8 cellular contexts compared by ENCODE assay signal in the genomic region with DNA sequence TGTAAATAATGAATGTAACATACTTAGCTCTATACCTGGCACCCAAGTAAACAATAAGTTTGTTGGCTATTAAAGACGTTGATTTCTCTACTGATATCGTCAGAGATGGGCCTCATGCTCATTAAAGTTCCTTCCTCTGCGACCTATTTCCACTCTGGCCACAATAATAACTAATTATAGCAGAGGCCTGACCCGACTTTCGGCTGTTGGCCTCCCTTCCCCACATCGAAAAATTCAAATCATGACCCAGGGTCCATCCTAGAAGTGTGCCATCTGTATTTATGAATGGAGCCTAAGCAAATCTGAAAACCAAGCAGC. TPM values are rescaled to one million over a fixed set of nuclear protein-coding genes. Genes with fewer than 3 reads are reported as not detected.
DNase-seq lines count a peak whose midpoint lies in the region; ATAC-seq, FAIRE-seq and TF ChIP-seq lines count a peak whose summit lies in the region.

No MANE protein-coding gene starts in this region.

- no peak for TF ChIP-seq POLR2A in suprapubic skin (IDR thresholded peaks at IDR 0.05)

- peak overlapping the region; percentile 87 for H3K27ac Mint-ChIP-seq in T-helper 1 cell treated with Interleukin-12 subunit alpha and Interleukin-12 subunit beta and Interleukin-4 antibody, amounts not matched to agents 30 μg/mL and 1 μg/mL, for 36 hours
- peak overlapping the region; percentile 98 for H3K27ac Mint-ChIP-seq in activated naive CD8-positive, alpha-beta T cell treated with anti-CD3 and anti-CD28 coated beads, Interleukin-2, amount 10 ng/mL, durations not matched to agents 7 days and 5 days

- H3K9me1 ChIP-seq in keratinocyte (ENCODE audit: control insufficient read depth, extremely low read depth, insufficient read depth, low read length): no peaks in the 10 kb centered on the region

- H3K4me2 ChIP-seq in keratinocyte (ENCODE audit: control insufficient read depth, extremely low read depth, insufficient read depth, low read depth, low read length): peak overlapping the region; percentile 66

- peak overlapping the region; percentile 96 for H3K4me3 Mint-ChIP-seq in T-helper 1 cell treated with Interleukin-12 subunit alpha and Interleukin-12 subunit beta and Interleukin-4 antibody, amounts not matched to agents 30 μg/mL and 1 μg/mL, for 36 hours
- peak overlapping the region; percentile 99 for H3K4me3 Mint-ChIP-seq in activated naive CD8-positive, alpha-beta T cell treated with anti-CD3 and anti-CD28 coated beads, Interleukin-2, amount 10 ng/mL, durations not matched to agents 7 days and 5 days

- peak overlapping the region; percentile 1 for H3K27ac ChIP-seq in keratinocyte (ENCODE audit: control insufficient read depth, insufficient read depth, low read length)
- H3K27ac ChIP-seq in suprapubic skin: peak overlapping the region; percentile 81

- peaks cover 17% of the 10 kb centered on the region for H3K4me1 Mint-ChIP-seq in T-helper 1 cell treated with Interleukin-12 subunit alpha and Interleukin-12 subunit beta and Interleukin-4 antibody, amounts not matched to agents 30 μg/mL and 1 μg/mL, for 36 hours (ENCODE audit: low read depth)
- peaks cover 16% of the 10 kb centered on the region for H3K4me1 Mint-ChIP-seq in activated naive CD8-positive, alpha-beta T cell treated with anti-CD3 and anti-CD28 coated beads, Interleukin-2, amount 10 ng/mL, durations not matched to agents 7 days and 5 days

- H3K36me3 ChIP-seq in keratinocyte (ENCODE audit: control insufficient read depth in 2 of 2, extremely low read depth in 1 of 2, insufficient read depth in 2 of 2, low read length in 2 of 2) (no peaks in the 10 kb centered on the region), suprapubic skin (no peaks in the 10 kb centered on the region)

- H4K20me1 ChIP-seq in keratinocyte (ENCODE audit: control insufficient read depth, extremely low read depth, insufficient read depth, low read length): no peaks in the 10 kb centered on the region

- WGBS in suprapubic skin: 4% methylated on average over 6 of the region's 6 CpGs

- peak overlapping the region; percentile 84 for H3K9ac ChIP-seq in keratinocyte (ENCODE audit: control insufficient read depth, extremely low read depth, insufficient read depth, low read length)

- no peak for TF ChIP-seq EP300 in suprapubic skin (IDR thresholded peaks at IDR 0.05)

- H3K4me1 ChIP-seq in keratinocyte (ENCODE audit: control insufficient read depth, extremely low read depth, insufficient read depth, low read length) (peaks cover 9% of the 10 kb centered on the region), suprapubic skin (peaks cover 18% of the 10 kb centered on the region)

- DNase-seq in T-helper 1 cell (no peak), keratinocyte (ENCODE audit: low read depth, low spot score) (no peak), suprapubic skin (ENCODE audit: low spot score in 2 of 2) (no peak), kidney tubule cell (ENCODE audit: low spot score) (no peak), DMS153 (lab: John Stamatoyannopoulos, UW) (no peak)
- no peak for DNase-seq in activated naive CD8-positive, alpha-beta T cell treated with anti-CD3 and anti-CD28 coated beads, Interleukin-2, amount 10 ng/mL, durations not matched to agents 7 days and 5 days

- H2AFZ ChIP-seq in keratinocyte (ENCODE audit: control insufficient read depth, low read length): peak overlapping the region; percentile 63

- H3K27me3 Mint-ChIP-seq in T-helper 1 cell treated with Interleukin-12 subunit alpha and Interleukin-12 subunit beta and Interleukin-4 antibody, amounts not matched to agents 30 μg/mL and 1 μg/mL, for 36 hours (ENCODE audit: low read depth): no peaks in the 10 kb centered on the region
- H3K27me3 Mint-ChIP-seq in activated naive CD8-positive, alpha-beta T cell treated with anti-CD3 and anti-CD28 coated beads, Interleukin-2, amount 10 ng/mL, durations not matched to agents 7 days and 5 days: no peaks in the 10 kb centered on the region

- no peaks in the 10 kb centered on the region for H3K9me3 Mint-ChIP-seq in T-helper 1 cell treated with Interleukin-12 subunit alpha and Interleukin-12 subunit beta and Interleukin-4 antibody, amounts not matched to agents 30 μg/mL and 1 μg/mL, for 36 hours
- H3K9me3 Mint-ChIP-seq in activated naive CD8-positive, alpha-beta T cell treated with anti-CD3 and anti-CD28 coated beads, Interleukin-2, amount 10 ng/mL, durations not matched to agents 7 days and 5 days: no peaks in the 10 kb centered on the region

- no peaks in the 10 kb centered on the region for H3K9me3 ChIP-seq in keratinocyte (ENCODE audit: control insufficient read depth, low read depth, low read length)
- H3K9me3 ChIP-seq in suprapubic skin: no peaks in the 10 kb centered on the region

- peaks cover 12% of the 10 kb centered on the region for H3K36me3 Mint-ChIP-seq in T-helper 1 cell treated with Interleukin-12 subunit alpha and Interleukin-12 subunit beta and Interleukin-4 antibody, amounts not matched to agents 30 μg/mL and 1 μg/mL, for 36 hours (ENCODE audit: low read depth)
- peaks cover 6% of the 10 kb centered on the region for H3K36me3 Mint-ChIP-seq in activated naive CD8-positive, alpha-beta T cell treated with anti-CD3 and anti-CD28 coated beads, Interleukin-2, amount 10 ng/mL, durations not matched to agents 7 days and 5 days

- H3K27me3 ChIP-seq in keratinocyte (ENCODE audit: control insufficient read depth, extremely low read depth, insufficient read depth, low read length) (no peaks in the 10 kb centered on the region), suprapubic skin (no peaks in the 10 kb centered on the region)

- no peak for ATAC-seq in activated naive CD8-positive, alpha-beta T cell treated with anti-CD3 and anti-CD28 coated beads, Interleukin-2, amount 10 ng/mL, durations not matched to agents 7 days and 5 days (ENCODE audit: low read depth)
- ATAC-seq in HG02885 (IDR thresholded peaks at IDR 0.05; ENCODE audit: poor library complexity, unreplicated experiment): no peak

- dilution Hi-C loops in keratinocyte (cut with MboI; ENCODE audit: extremely low pct_ligation_motif_present, low sequenced_read_pairs): no loop called here

- no peak for FAIRE-seq in keratinocyte (lab: Jason Lieb, UNC)

- TF ChIP-seq CTCF in keratinocyte (optimal IDR thresholded peaks at IDR 0.05 in 1 of 3, IDR thresholded peaks at IDR 0.05 in 1 of 3, conservative IDR thresholded peaks at IDR 0.05 in 1 of 3; ENCODE audit: extremely low read depth in 1 of 3, insufficient read depth in 2 of 3, low read length in 3 of 3): no peak
- TF ChIP-seq CTCF in suprapubic skin (IDR thresholded peaks at IDR 0.05): no peak

- POLR2A ChIA-PET in activated naive CD8-positive, alpha-beta T cell treated with anti-CD3 and anti-CD28 coated beads, Interleukin-2, amount 10 ng/mL, durations not matched to agents 7 days and 5 days (lab: Charles Lee): interaction anchor here (0.6 to 1.6 kb wide), 2 partner anchors 41 to 46 kb away, joined by 3 to 5 read pairs; a partner anchor contains a TSS

- peak overlapping the region; percentile 74 to 96 (median 79) for H3K4me3 ChIP-seq in keratinocyte (ENCODE audit: control insufficient read depth in 2 of 3, extremely low read depth in 1 of 3, insufficient read depth in 2 of 3, low read depth in 1 of 3, low read length in 3 of 3)
- peak overlapping the region; percentile 87 for H3K4me3 ChIP-seq in suprapubic skin

- H3K79me2 ChIP-seq in keratinocyte (ENCODE audit: control insufficient read depth, insufficient read depth, low read length): peaks cover 2% of the 10 kb centered on the region

RNA-seq across cellular contexts. Expression of a gene that starts 0.3 kb away (rescaled TPM):
- 10 to 100 TPM in 1 of 2 experiments, 1 to 10 TPM in 1; 9.9 to 10.2 TPM for total RNA-seq in activated naive CD8-positive, alpha-beta T cell treated with anti-CD3 and anti-CD28 coated beads, Interleukin-2, amount 10 ng/mL, durations not matched to agents 7 days and 5 days
- 8.4 to 11.3 TPM (median 10.0 TPM) in 3 replicates for polyA plus RNA-seq in keratinocyte
- polyA plus RNA-seq in keratinocyte (2011; ENCODE audit: low read depth): 2.9 TPM
- 4.7 and 9.5 TPM in 2 replicates for polyA plus RNA-seq in keratinocyte (2011; cell fraction: cytosol; rRNA removed)
- 14.9 and 20.0 TPM in 2 replicates for polyA plus RNA-seq in keratinocyte (2011; cell fraction: nucleus; rRNA removed)
- polyA plus RNA-seq in keratinocyte (2012; ENCODE audit: low replicate concordance): 3.4 and 6.1 TPM in 2 replicates
- 4.9 to 19.3 TPM (median 17.0 TPM) in 3 replicates for polyA minus RNA-seq in keratinocyte
- 13.0 TPM for polyA minus RNA-seq in keratinocyte (2011; cell fraction: cytosol; rRNA and poly(A)+ RNA removed)
- 5.7 and 12.1 TPM in 2 replicates for polyA minus RNA-seq in keratinocyte (2011; cell fraction: nucleus; rRNA and poly(A)+ RNA removed)
- total RNA-seq in suprapubic skin: 10 to 100 TPM; 22.8 to 43.9 (median 26.0) TPM

RNA-seq across cellular contexts. Expression of a gene that starts 31.2 kb away (rescaled TPM):
- total RNA-seq in activated naive CD8-positive, alpha-beta T cell treated with anti-CD3 and anti-CD28 coated beads, Interleukin-2, amount 10 ng/mL, durations not matched to agents 7 days and 5 days: not detected
- polyA plus RNA-seq in keratinocyte: not detected in 3 replicates
- not detected for polyA plus RNA-seq in keratinocyte (2011; ENCODE audit: low read depth)
- polyA plus RNA-seq in keratinocyte (2011; cell fraction: cytosol; rRNA removed): not detected in 2 replicates
- polyA plus RNA-seq in keratinocyte (2011; cell fraction: nucleus; rRNA removed): not detected in 2 replicates
- polyA plus RNA-seq in keratinocyte (2012; ENCODE audit: low replicate concordance): not detected in 2 replicates
- not detected in 3 replicates for polyA minus RNA-seq in keratinocyte
- not detected for polyA minus RNA-seq in keratinocyte (2011; cell fraction: cytosol; rRNA and poly(A)+ RNA removed)
- not detected in 2 replicates for polyA minus RNA-seq in keratinocyte (2011; cell fraction: nucleus; rRNA and poly(A)+ RNA removed)
- total RNA-seq in suprapubic skin: not detected

RNA-seq across cellular contexts. Expression of a gene that starts 41.2 kb away (rescaled TPM):
- 10 to 100 TPM; 13.0 to 15.2 TPM for total RNA-seq in activated naive CD8-positive, alpha-beta T cell treated with anti-CD3 and anti-CD28 coated beads, Interleukin-2, amount 10 ng/mL, durations not matched to agents 7 days and 5 days
- 18.3 to 31.0 TPM (median 25.2 TPM) in 3 replicates for polyA plus RNA-seq in keratinocyte
- 29.8 TPM for polyA plus RNA-seq in keratinocyte (2011; ENCODE audit: low read depth)
- 16.1 and 19.7 TPM in 2 replicates for polyA plus RNA-seq in keratinocyte (2011; cell fraction: cytosol; rRNA removed)
- 30.6 and 32.1 TPM in 2 replicates for polyA plus RNA-seq in keratinocyte (2011; cell fraction: nucleus; rRNA removed)
- polyA plus RNA-seq in keratinocyte (2012; ENCODE audit: low replicate concordance): 23.7 and 28.9 TPM in 2 replicates
- polyA minus RNA-seq in keratinocyte: 6.6 to 17.8 TPM (median 7.8 TPM) in 3 replicates
- polyA minus RNA-seq in keratinocyte (2011; cell fraction: cytosol; rRNA and poly(A)+ RNA removed): 9.2 TPM
- polyA minus RNA-seq in keratinocyte (2011; cell fraction: nucleus; rRNA and poly(A)+ RNA removed): 6.9 and 8.6 TPM in 2 replicates
- 10 to 100 TPM; 18.8 to 36.0 (median 22.1) TPM for total RNA-seq in suprapubic skin

RNA-seq across cellular contexts. Expression of a gene that starts 45.3 kb away (rescaled TPM):
- total RNA-seq in activated naive CD8-positive, alpha-beta T cell treated with anti-CD3 and anti-CD28 coated beads, Interleukin-2, amount 10 ng/mL, durations not matched to agents 7 days and 5 days: 10 to 100 TPM; 47.4 to 54.7 TPM
- polyA plus RNA-seq in keratinocyte: 17.9 to 35.1 TPM (median 26.3 TPM) in 3 replicates
- 15.4 TPM for polyA plus RNA-seq in keratinocyte (2011; ENCODE audit: low read depth)
- 21.4 and 24.3 TPM in 2 replicates for polyA plus RNA-seq in keratinocyte (2011; cell fraction: cytosol; rRNA removed)
- 19.5 and 20.1 TPM in 2 replicates for polyA plus RNA-seq in keratinocyte (2011; cell fraction: nucleus; rRNA removed)
- polyA plus RNA-seq in keratinocyte (2012; ENCODE audit: low replicate concordance): 17.2 and 27.4 TPM in 2 replicates
- polyA minus RNA-seq in keratinocyte: 8.0 to 11.4 TPM (median 8.9 TPM) in 3 replicates
- polyA minus RNA-seq in keratinocyte (2011; cell fraction: cytosol; rRNA and poly(A)+ RNA removed): 5.8 TPM
- polyA minus RNA-seq in keratinocyte (2011; cell fraction: nucleus; rRNA and poly(A)+ RNA removed): 5.4 and 7.9 TPM in 2 replicates
- 10 to 100 TPM; 17.9 to 43.9 (median 40.0) TPM for total RNA-seq in suprapubic skin
